In the genomic region with DNA sequence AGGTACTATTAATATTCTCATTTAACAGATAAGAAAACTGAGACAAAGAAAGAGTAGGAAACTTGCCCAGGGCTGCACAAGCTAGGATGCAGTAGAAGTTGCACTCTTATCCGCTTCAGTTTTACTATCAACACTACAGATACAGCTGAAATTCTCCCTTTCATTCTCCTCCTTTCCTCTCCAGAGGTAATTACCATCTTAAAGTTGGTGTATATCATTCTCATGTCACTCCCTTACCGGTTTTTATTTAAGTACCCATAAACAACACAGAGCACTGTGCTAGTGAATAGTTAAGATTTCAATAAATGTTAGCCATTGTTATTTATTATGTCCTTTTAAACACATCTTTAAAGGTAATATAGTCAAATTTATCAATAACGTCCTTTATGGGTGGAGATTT, we compare ENCODE assay signal across 25 cellular contexts.
"Had no signal": no experiment of that assay in that cellular context is flagged by ENCODE, and none has a peak within 500 bp of the region (broad histone marks: within the 10 kb centered on the region; RNA-seq: fewer than 3 reads in every experiment).

No MANE protein-coding gene starts in this region.

- H3K27ac ChIP-seq: brain microvascular endothelial cell, hepatocyte, left ventricle myocardium inferior, neural progenitor cell, vagina had no signal

- DNase-seq: activated CD4-positive, alpha-beta T cell treated with anti-CD3 and anti-CD28 coated beads for 1 hour; activated CD4-positive, alpha-beta T cell treated with anti-CD3 and anti-CD28 coated beads, Interleukin-2, amount 50 U/mL, for 1 hour; activated CD8-positive, alpha-beta memory T cell treated with anti-CD3 and anti-CD28 coated beads, Interleukin-2, amount 50 U/mL, for 48 hours; activated effector memory CD4-positive, alpha-beta T cell treated with anti-CD3 and anti-CD28 coated beads, Interleukin-2, amount 50 U/mL, for 16 hours; activated naive CD4-positive, alpha-beta T cell treated with anti-CD3 and anti-CD28 coated beads, Interleukin-2, amount 50 U/mL, for 16 hours; activated T-cell treated with anti-CD3 and anti-CD28 coated beads, Interleukin-2, amount 50 U/mL, for 48 hours; aorta; brain microvascular endothelial cell; caudate nucleus; effector CD8-positive, alpha-beta T cell; foreskin melanocyte; glutamatergic neuron; immature natural killer cell; left ventricle myocardium inferior; midbrain; small intestine; stimulated activated CD4-positive, alpha-beta T cell treated with anti-CD3 and anti-CD28 coated beads, Interleukin-2, amount 100 ng/mL, for 24 hours; stimulated activated naive B cell treated with anti-CD40 and anti-IgM and Interleukin-4, amounts not matched to agents 10 μg/mL and 1 μg/mL and 100 μg/mL, for 72 hours; trophoblast cell had no signal

- H3K9ac ChIP-seq: neural progenitor cell had no signal

- ATAC-seq: esophagus mucosa; sciatic nerve; stimulated activated naive B cell treated with anti-CD40 and anti-IgM and Interleukin-4, amounts not matched to agents 10 μg/mL and 1 μg/mL and 100 μg/mL, for 72 hours had no signal

- H3K4me3 Mint-ChIP-seq: dendritic cell treated with granulocyte-macrophage colony-stimulating factor and Interleukin-4, amounts not matched to agents 40 ng/mL and 50 ng/mL, for 4 days; immature natural killer cell; neural progenitor cell; stimulated activated naive B cell treated with anti-CD40 and anti-IgM and Interleukin-4, amounts not matched to agents 10 μg/mL and 1 μg/mL and 100 μg/mL, for 72 hours had no signal

- H3K27me3 ChIP-seq: brain microvascular endothelial cell, hepatocyte, neural progenitor cell, vagina had no signal

- H3K9me3 ChIP-seq: left ventricle myocardium inferior, vagina had no signal

- H3K4me3 ChIP-seq: hepatocyte, left ventricle myocardium inferior, neural progenitor cell, vagina had no signal

- H3K27ac Mint-ChIP-seq: dendritic cell treated with granulocyte-macrophage colony-stimulating factor and Interleukin-4, amounts not matched to agents 40 ng/mL and 50 ng/mL, for 4 days; neural progenitor cell; stimulated activated naive B cell treated with anti-CD40 and anti-IgM and Interleukin-4, amounts not matched to agents 10 μg/mL and 1 μg/mL and 100 μg/mL, for 72 hours had no signal

- H2AFZ ChIP-seq: hepatocyte, neural progenitor cell had no signal

- H3K27me3 Mint-ChIP-seq: dendritic cell treated with granulocyte-macrophage colony-stimulating factor and Interleukin-4, amounts not matched to agents 40 ng/mL and 50 ng/mL, for 4 days; stimulated activated naive B cell treated with anti-CD40 and anti-IgM and Interleukin-4, amounts not matched to agents 10 μg/mL and 1 μg/mL and 100 μg/mL, for 72 hours had no signal

- H3K4me2 ChIP-seq: hepatocyte, neural progenitor cell had no signal

- H3K9me3 Mint-ChIP-seq: dendritic cell treated with granulocyte-macrophage colony-stimulating factor and Interleukin-4, amounts not matched to agents 40 ng/mL and 50 ng/mL, for 4 days; immature natural killer cell; stimulated activated naive B cell treated with anti-CD40 and anti-IgM and Interleukin-4, amounts not matched to agents 10 μg/mL and 1 μg/mL and 100 μg/mL, for 72 hours had no signal
